16 cellular contexts compared by ENCODE assay signal in the genomic region with DNA sequence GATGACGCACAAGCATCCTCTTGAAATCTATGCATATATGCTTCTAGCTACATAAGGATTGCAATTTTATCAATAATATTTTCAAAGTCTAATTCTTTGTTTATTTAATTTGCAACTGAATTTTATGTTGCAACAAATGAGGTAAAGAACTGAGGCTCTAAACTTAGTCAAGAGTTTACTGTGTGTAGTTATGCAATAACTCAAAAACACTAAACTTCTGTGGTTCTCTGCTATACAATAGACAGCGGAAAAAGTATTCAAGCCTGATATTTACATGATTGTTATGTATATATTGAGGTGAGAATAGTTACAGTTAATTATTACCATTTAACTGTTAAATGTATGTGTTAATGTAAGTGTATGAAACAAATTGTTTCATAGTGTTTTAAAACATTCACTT. TPM values are rescaled to one million over a fixed set of nuclear protein-coding genes. Genes with fewer than 3 reads are reported as not detected.
DNase-seq lines count a peak whose midpoint lies in the region; ATAC-seq, FAIRE-seq and TF ChIP-seq lines count a peak whose summit lies in the region.
"Had no signal": no experiment of that assay in that cellular context is flagged by ENCODE, and none has a peak within 500 bp of the region (broad histone marks: within the 10 kb centered on the region; RNA-seq: fewer than 3 reads in every experiment).

No MANE protein-coding gene starts in this region.

- H2BK12ac ChIP-seq in H1 (ENCODE audit: low read depth, low read length), result no peak overlapping the region

- no peak overlapping the region for H4K5ac ChIP-seq in H1 (ENCODE audit: insufficient read length, low read depth, low read length)

- H3K4ac ChIP-seq in H1 (replicated peaks; ENCODE audit: insufficient read length, low read depth, low read length), result no peak overlapping the region

- H3K56ac ChIP-seq in H1 (replicated peaks; ENCODE audit: insufficient read length, low read depth, low read length), result no peak overlapping the region

- no peak for TF ChIP-seq EP300 in H1 (IDR thresholded peaks at IDR 0.05; ENCODE audit: borderline replicate concordance in 1 of 2, low read depth in 2 of 2, low read length in 2 of 2)

- H3K4me3 ChIP-seq in GM23338 (no peak overlapping the region), H1 (ENCODE audit: extremely low read depth in 1 of 4, insufficient read depth in 2 of 4, low read depth in 3 of 4, low read length in 4 of 4) (no peak overlapping the region)
- H3K4me3 ChIP-seq: GM12878 had no signal

- peaks cover 16% of the 10 kb centered on the region for H3K4me1 Mint-ChIP-seq in GM23338
- H3K4me1 Mint-ChIP-seq: CD4-positive, alpha-beta memory T cell had no signal

- H3K14ac ChIP-seq in H1 (ENCODE audit: insufficient read length), result no peak overlapping the region

- H3K4me1 ChIP-seq in GM23338 (ENCODE audit: insufficient read depth) (peaks cover 15% of the 10 kb centered on the region), H1 (replicated peaks in 1 of 4; ENCODE audit: control insufficient read depth in 3 of 4, insufficient read depth in 4 of 4, low read length in 3 of 4) (no peaks in the 10 kb centered on the region; a peak in 1 of 7 replicates)

- no peaks in the 10 kb centered on the region for H3K9me2 ChIP-seq in GM23338 (ENCODE audit: insufficient read depth)

- no peaks in the 10 kb centered on the region for H4K20me1 ChIP-seq in GM23338 (replicated peaks; ENCODE audit: insufficient read depth)
- no peaks in the 10 kb centered on the region for H4K20me1 ChIP-seq in H1 (replicated peaks in 1 of 2; ENCODE audit: control insufficient read depth in 1 of 2, insufficient read depth in 2 of 2, low read length in 2 of 2)

- H3K18ac ChIP-seq in H1 (ENCODE audit: extremely low read depth, low read length), result no peak overlapping the region

- no peak overlapping the region for H2AK5ac ChIP-seq in H1 (ENCODE audit: low read depth, low read length)

- H3K23ac ChIP-seq in H1 (ENCODE audit: insufficient read length), result no peak overlapping the region

- H3K79me1 ChIP-seq in H1 (ENCODE audit: low read depth, low read length), result no peaks in the 10 kb centered on the region

- no peak overlapping the region for H4K91ac ChIP-seq in H1 (replicated peaks; ENCODE audit: insufficient read length, low read length)

- H2BK15ac ChIP-seq in H1 (ENCODE audit: low read length), result no peak overlapping the region

- H3K36me3 ChIP-seq in GM23338 (ENCODE audit: insufficient read depth), result no peaks in the 10 kb centered on the region; the same call in 1 of the 2 replicates
- no peaks in the 10 kb centered on the region for H3K36me3 ChIP-seq in H1 (ENCODE audit: control insufficient read depth in 2 of 4, insufficient read depth in 4 of 4, low read length in 3 of 4)

- no peaks in the 10 kb centered on the region for H3K27me3 ChIP-seq in GM23338 (ENCODE audit: insufficient read depth)
- H3K27me3 ChIP-seq in H1 (replicated peaks in 1 of 4; ENCODE audit: control insufficient read depth in 3 of 4, extremely low read depth in 1 of 4, insufficient read depth in 3 of 4, low read length in 3 of 4), result no peaks in the 10 kb centered on the region

- CTCF ChIA-PET in H1 (lab: Charles Lee; ENCODE audit: partially characterized antibody), result no interaction called here

- no peak overlapping the region for H3K9ac ChIP-seq in H1 (replicated peaks in 1 of 4; ENCODE audit: extremely low read depth in 1 of 4, low read depth in 3 of 4, low read length in 3 of 4)

- no peak for TF ChIP-seq POLR2A in H1 (IDR thresholded peaks at IDR 0.05; ENCODE audit: control extremely low read depth in 1 of 2, low read depth in 2 of 2, low read length in 2 of 2)

- POLR2A ChIA-PET in H1 (lab: Charles Lee; ENCODE audit: partially characterized antibody), result no interaction called here

- H3K27ac Mint-ChIP-seq in GM23338, result no peak overlapping the region
- H3K27ac Mint-ChIP-seq: CD4-positive, alpha-beta memory T cell had no signal

- no peak for TF ChIP-seq CTCF in GM23338 (conservative IDR thresholded peaks at IDR 0.05; ENCODE audit: low read depth in 2 of 2)
- no peak for TF ChIP-seq CTCF in H1 (IDR thresholded peaks at IDR 0.05; ENCODE audit: control extremely low read depth in 1 of 3, insufficient read depth in 1 of 3, low read depth in 1 of 3, low read length in 3 of 3)

- no peak overlapping the region for H2AFZ ChIP-seq in GM23338
- no peak overlapping the region for H2AFZ ChIP-seq in H1 (ENCODE audit: low read length)

- no peaks in the 10 kb centered on the region for H3K9me3 ChIP-seq in H1 (ENCODE audit: insufficient read depth in 2 of 2, low read depth in 1 of 2, low read length in 1 of 2)

- H3K23me2 ChIP-seq in H1 (ENCODE audit: low read depth, low read length), result no peaks in the 10 kb centered on the region; the same call in 1 of the 2 replicates

- no peak for TF ChIP-seq RAD21 in H1 (IDR thresholded peaks at IDR 0.05 in 1 of 2, conservative IDR thresholded peaks at IDR 0.05 in 1 of 2; ENCODE audit: low read depth in 2 of 2, low read length in 2 of 2)

- WGBS in H1 (ENCODE audit: extremely low coverage in 1 of 2, insufficient coverage in 1 of 2, insufficient read length in 1 of 2, insufficient replicate concordance in 2 of 2, low coverage in 1 of 2, low lambda C conversion rate in 2 of 2, missing lambda C conversion rate in 1 of 2), 2 experiments, result 79% methylated on average over 2 of the region's 2 CpGs; no CpG with 5 or more reads in 1 of the 2 experiments

- no peak overlapping the region for H2BK120ac ChIP-seq in H1 (replicated peaks; ENCODE audit: low read depth, low read length)

- no peak overlapping the region for H2BK5ac ChIP-seq in H1 (ENCODE audit: low read depth, low read length)

- no peaks in the 10 kb centered on the region for H3K27me3 Mint-ChIP-seq in GM23338 (ENCODE audit: insufficient read depth, low read depth, poor library complexity)
- H3K27me3 Mint-ChIP-seq: CD4-positive, alpha-beta memory T cell had no signal

- no peak overlapping the region for H4K8ac ChIP-seq in H1 (ENCODE audit: extremely low read depth, insufficient read depth, low read length)

- no peak overlapping the region for H3K4me3 Mint-ChIP-seq in GM23338
- H3K4me3 Mint-ChIP-seq: CD4-positive, alpha-beta memory T cell; H9 had no signal

- H3K27ac ChIP-seq in GM23338 (ENCODE audit: low read depth) (no peak overlapping the region), H1 (ENCODE audit: low read depth, low read length) (no peak overlapping the region)

- H3K4me2 ChIP-seq in GM23338 (peak overlapping the region; percentile 40), H1 (ENCODE audit: insufficient read depth in 1 of 2, low read depth in 2 of 2, low read length in 2 of 2) (no peak overlapping the region)

- H3K9me3 Mint-ChIP-seq in GM23338, result no peaks in the 10 kb centered on the region

- no peaks in the 10 kb centered on the region for H3K79me2 ChIP-seq in GM23338 (replicated peaks; ENCODE audit: insufficient read depth)
- no peaks in the 10 kb centered on the region for H3K79me2 ChIP-seq in H1 (ENCODE audit: control insufficient read depth in 1 of 2, insufficient read depth in 2 of 2, low read length in 2 of 2)

- no peaks in the 10 kb centered on the region for H3F3A ChIP-seq in GM23338 (replicated peaks; ENCODE audit: low read depth)

- FAIRE-seq in G401.6 (lab: Jason Lieb, UNC), result peak; percentile 47
- FAIRE-seq in H1 (lab: Jason Lieb, UNC), result no peak
- FAIRE-seq: GM12878 had no signal

- DNase-seq in GM23338 (ENCODE audit: low spot score) (no peak), MV-4-11 (lab: John Stamatoyannopoulos, UW) (peak; percentile 3), H1 (ENCODE audit: low read depth in 1 of 2, low spot score in 2 of 2) (no peak), DMS114 treated with DMSO at 0.1 percent for 48 hours (lab: John Stamatoyannopoulos, UW; ENCODE audit: unreplicated experiment) (no peak)
- DNase-seq: C1 segment of cervical spinal cord; Calu3; CD4-positive, alpha-beta memory T cell; COR-L47; DMS153; DND-41; GDM1; H9 had no signal

- H2BK20ac ChIP-seq in H1 (ENCODE audit: low read length), result no peak overlapping the region

- peaks cover 10% of the 10 kb centered on the region for H3K36me3 Mint-ChIP-seq in GM23338 (ENCODE audit: low read depth)

- ATAC-seq in GM23338 (no peak), GM19324 (IDR thresholded peaks at IDR 0.05; ENCODE audit: low FRiP score, unreplicated experiment) (no peak)
- ATAC-seq: GM12878, HCT116 had no signal

TF ChIP-seq in GM23338, 12 proteins besides CTCF, POLR2A, EP300 and RAD21 (continues in another document):
- TF ChIP-seq ZNF331 (CRISPR knock-in tag; IDR thresholded peaks at IDR 0.05; ENCODE audit: low read depth) (no peak), ZNF114 (CRISPR knock-in tag; IDR thresholded peaks at IDR 0.05) (no peak)

TF ChIP-seq in H1, 55 proteins besides CTCF, POLR2A, EP300 and RAD21:
- TF ChIP-seq CEBPB (IDR thresholded peaks at IDR 0.05; ENCODE audit: low read depth, low read length) (peak; percentile 48; the same call in 1 of the 2 replicates), SP2 (IDR thresholded peaks at IDR 0.05; ENCODE audit: low read length) (no peak)

RNA-seq across cellular contexts. Expression of a gene that starts 32.9 kb away (rescaled TPM):
- total RNA-seq in GM23338 (2014; rRNA removed; shearing (Covaris generic)), result 19.9 and 31.1 TPM in 2 replicates
- 11.3 and 13.2 TPM in 2 replicates for polyA plus RNA-seq in GM23338 (2016; fragmentation: Nextera tagmentation; extraction: Ambion mirVana)
- 21.9 and 23.0 TPM in 2 replicates for total RNA-seq in H1 (2021; fragmentation: NEBNext Ultra II Directional; extraction: Animal tissue kit (Norgen Biotek cat#: 25700))
- 3.5 and 5.1 TPM in 2 replicates for polyA plus RNA-seq in H1 (2011; rRNA removed)
- 7.8 TPM for polyA plus RNA-seq in H1 (2011; cell fraction: cytosol; rRNA removed)
- 6.0 TPM for polyA plus RNA-seq in H1 (2011; cell fraction: nucleus; rRNA removed)
- polyA plus RNA-seq in H1 (2012, experiment 1 of 2), result 11.7 to 20.3 TPM (median 15.2 TPM) in 4 replicates
- 3.1 TPM for polyA plus RNA-seq in H1 (2012, experiment 2 of 2)
- polyA plus RNA-seq in H1 (2013, experiment 1 of 2), result 15.4 TPM
- polyA plus RNA-seq in H1 (2013, experiment 2 of 2), result 16.3 TPM
- 10.0 and 12.6 TPM in 2 replicates for polyA minus RNA-seq in H1 (2011; rRNA and poly(A)+ RNA removed)
- polyA minus RNA-seq in H1 (2011; cell fraction: cytosol; rRNA and poly(A)+ RNA removed), result 7.0 TPM
- 21.9 TPM for polyA minus RNA-seq in H1 (2011; cell fraction: nucleus; rRNA and poly(A)+ RNA removed)
